Comparison of ENCODE assay signal across 11 cellular contexts in genomic region chr9:96169488-96169887, GRCh38.
DNase-seq lines count a peak whose midpoint lies in the region; ATAC-seq and TF ChIP-seq lines count a peak whose summit lies in the region.
"Had no signal": no experiment of that assay in that cellular context is flagged by ENCODE, and none has a peak within 500 bp of the region (broad histone marks: within the 10 kb centered on the region; RNA-seq: fewer than 3 reads in every experiment).

No MANE protein-coding gene starts in this region.

- 15 to 42% (median 19%) methylated on average over 11 to 15 of the region's 15 CpGs for WGBS in stomach, 5 donors

- TF ChIP-seq EP300 in stomach (IDR thresholded peaks at IDR 0.05): no peak

- DNase-seq in H4 (ENCODE audit: low spot score): peak; percentile 94
- DNase-seq in adipocyte (ENCODE audit: low read depth): peak; percentile 50
- peak; percentile 47 for DNase-seq in kidney tubule cell (ENCODE audit: low spot score)
- peak; percentile 64 for DNase-seq in stomach
- no peak for DNase-seq in T-helper 2 cell
- DNase-seq in NCI-H510A treated with DMSO at 0.1 percent for 48 hours (lab: John Stamatoyannopoulos, UW): no peak
- DNase-seq: activated T-cell treated with anti-CD3 and anti-CD28 coated beads, Interleukin-2, amount 50 U/mL, for 72 hours; Karpas-422 had no signal

- H3K9me3 ChIP-seq in adipocyte (ENCODE audit: control insufficient read depth, low read length): no peaks in the 10 kb centered on the region
- no peaks in the 10 kb centered on the region for H3K9me3 ChIP-seq in stomach

- intact Hi-C loops in stomach (cut with DNase I; ENCODE audit: low total_unique reads): no loop called here

- H3K36me3 ChIP-seq in adipocyte (ENCODE audit: control insufficient read depth, insufficient read depth, low read length, severe bottlenecking): no peaks in the 10 kb centered on the region
- H3K36me3 ChIP-seq in stomach: no peaks in the 10 kb centered on the region

- H3K27ac ChIP-seq in stomach: peak overlapping the region; percentile 38 to 74 (median 65)
- H3K27ac ChIP-seq: SK-N-MC had no signal

- TF ChIP-seq POLR2A in stomach (IDR thresholded peaks at IDR 0.05): no peak

- no peak overlapping the region for H3K9ac ChIP-seq in adipocyte (ENCODE audit: low read length)

- TF ChIP-seq CTCF in stomach (IDR thresholded peaks at IDR 0.05): no peak

- H3K27me3 ChIP-seq in adipocyte (replicated peaks; ENCODE audit: control insufficient read depth, insufficient read depth, low read length) (peaks cover 20% of the 10 kb centered on the region), stomach (no peaks in the 10 kb centered on the region)

- no peak overlapping the region for H3K4me3 ChIP-seq in adipocyte (ENCODE audit: low read length)
- H3K4me3 ChIP-seq in stomach: no peak overlapping the region
- H3K4me3 ChIP-seq: SK-N-MC had no signal

- no peak for ATAC-seq in HG02970 (IDR thresholded peaks at IDR 0.05; ENCODE audit: low FRiP score, unreplicated experiment)
- no peak for ATAC-seq in GM19452 (IDR thresholded peaks at IDR 0.05; ENCODE audit: unreplicated experiment)
- ATAC-seq: activated T-cell treated with anti-CD3 and anti-CD28 coated beads, Interleukin-2, amount 50 U/mL, for 72 hours had no signal

- no peaks in the 10 kb centered on the region for H3K4me1 ChIP-seq in adipocyte (ENCODE audit: control insufficient read depth, insufficient read depth, low read length)
- peaks cover 11 to 25% (median 18%) of the 10 kb centered on the region in 4 donors for H3K4me1 ChIP-seq in stomach

Comparison
In these comparisons a context has a peak if more than half of its experiments do, and no peak if none do; other contexts are left out.
1. DNase-seq: peak in H4 (single experiment), adipocyte (single experiment), kidney tubule cell (single experiment) and stomach (single experiment); none in T-helper 2 cell (0 of 5) and NCI-H510A treated with DMSO at 0.1 percent for 48 hours (single experiment).